1 cellular context compared by ENCODE assay signal in the genomic region with DNA sequence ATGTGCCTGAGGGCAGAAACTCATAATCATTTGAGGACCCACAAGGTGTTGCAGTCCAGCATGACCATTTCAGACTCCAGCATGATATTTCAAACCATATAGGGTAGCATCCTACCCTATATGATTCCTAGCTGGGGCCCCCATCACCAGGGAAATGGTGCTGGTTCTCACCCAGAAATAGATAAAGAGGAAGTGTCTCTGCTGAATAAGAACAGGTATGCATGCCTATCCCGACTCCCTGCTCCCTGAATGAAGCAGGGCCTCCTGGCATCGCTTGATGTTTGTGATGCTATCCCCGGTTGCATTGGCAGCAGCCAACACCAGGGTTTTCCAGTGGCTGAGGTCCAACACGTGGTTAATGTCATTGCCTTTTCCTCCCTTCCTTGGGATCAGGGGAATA.
TF ChIP-seq lines count a peak whose summit lies in the region.

No MANE protein-coding gene starts in this region.

TF ChIP-seq in K562, 482 proteins besides CTCF, POLR2A, EP300 and RAD21 (continued from another document):
- TF ChIP-seq, protein P1, sequence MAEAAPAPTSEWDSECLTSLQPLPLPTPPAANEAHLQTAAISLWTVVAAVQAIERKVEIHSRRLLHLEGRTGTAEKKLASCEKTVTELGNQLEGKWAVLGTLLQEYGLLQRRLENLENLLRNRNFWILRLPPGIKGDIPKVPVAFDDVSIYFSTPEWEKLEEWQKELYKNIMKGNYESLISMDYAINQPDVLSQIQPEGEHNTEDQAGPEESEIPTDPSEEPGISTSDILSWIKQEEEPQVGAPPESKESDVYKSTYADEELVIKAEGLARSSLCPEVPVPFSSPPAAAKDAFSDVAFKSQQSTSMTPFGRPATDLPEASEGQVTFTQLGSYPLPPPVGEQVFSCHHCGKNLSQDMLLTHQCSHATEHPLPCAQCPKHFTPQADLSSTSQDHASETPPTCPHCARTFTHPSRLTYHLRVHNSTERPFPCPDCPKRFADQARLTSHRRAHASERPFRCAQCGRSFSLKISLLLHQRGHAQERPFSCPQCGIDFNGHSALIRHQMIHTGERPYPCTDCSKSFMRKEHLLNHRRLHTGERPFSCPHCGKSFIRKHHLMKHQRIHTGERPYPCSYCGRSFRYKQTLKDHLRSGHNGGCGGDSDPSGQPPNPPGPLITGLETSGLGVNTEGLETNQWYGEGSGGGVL (CRISPR knock-in tag; IDR thresholded peaks at IDR 0.05) = no peak
